In genomic region chr2:127388423-127389164, GRCh38 we compare ENCODE assay signal across 8 cellular contexts. TPM values are rescaled to one million over a fixed set of nuclear protein-coding genes. Genes with fewer than 3 reads are reported as not detected.
DNase-seq lines count a peak whose midpoint lies in the region; TF ChIP-seq lines count a peak whose summit lies in the region.

No MANE protein-coding gene starts in this region.

- H2BK5ac ChIP-seq in neuronal stem cell (ENCODE audit: low read length): no peak overlapping the region

- H3K4me2 ChIP-seq in OCI-LY1 (ENCODE audit: low read length) (peak overlapping the region; percentile 88), neuronal stem cell (ENCODE audit: insufficient read depth, low read length, poor library complexity, severe bottlenecking) (peak overlapping the region; percentile 55)

- H3K4me3 ChIP-seq in GM12864 (ENCODE audit: low read depth, low read length) (peak overlapping the region; percentile 73), HAP-1 (peak overlapping the region; percentile 31), OCI-LY1 (ENCODE audit: low read depth, low read length, poor library complexity, severe bottlenecking) (peak overlapping the region; percentile 65), ectodermal cell (ENCODE audit: insufficient read depth, low read depth, low read length) (peak overlapping the region; percentile 87), neuronal stem cell (ENCODE audit: low read length in 2 of 2) (peak overlapping the region; percentile 61 to 67)

- no peak overlapping the region for H2BK15ac ChIP-seq in neuronal stem cell (ENCODE audit: low read length)

- H3K36me3 ChIP-seq in HAP-1 (replicated peaks) (no peaks in the 10 kb centered on the region), OCI-LY1 (ENCODE audit: insufficient read depth, low read length) (peaks cover 2% of the 10 kb centered on the region; the same call in 1 of the 2 replicates), ectodermal cell (ENCODE audit: control insufficient read depth, insufficient read depth, low read length) (no peaks in the 10 kb centered on the region), neuronal stem cell (replicated peaks in 1 of 2; ENCODE audit: control insufficient read depth in 2 of 2, insufficient read depth in 2 of 2, low read length in 2 of 2) (peaks cover 0 to 6% of the 10 kb centered on the region in 2 donors)

- peak overlapping the region; percentile 85 for H3K9ac ChIP-seq in OCI-LY1 (ENCODE audit: low read length)
- no peak overlapping the region for H3K9ac ChIP-seq in neuronal stem cell (ENCODE audit: low read depth, low read length, poor library complexity)

- H3K27ac ChIP-seq in OCI-LY1 (ENCODE audit: low read depth, low read length, poor library complexity, severe bottlenecking) (peak overlapping the region; percentile 95), ectodermal cell (ENCODE audit: insufficient read depth, low read depth, low read length, poor library complexity, severe bottlenecking) (no peak overlapping the region), neuronal stem cell (replicated peaks; ENCODE audit: low read length) (no peak overlapping the region)

- in situ Hi-C loops in HAP-1 (cut with MboI; ENCODE audit: low sequenced_read_pairs): no loop called here

- no peak overlapping the region for H4K8ac ChIP-seq in neuronal stem cell (ENCODE audit: low read depth, low read length)

- intact Hi-C loops in head of caudate nucleus (cut with DNase I): loop anchor here (10.0 kb wide), 2 partner anchors 136 to 324 kb away; partner anchors contain the start of gene IWS1

- no peak for DNase-seq in GM12864 (ENCODE audit: low read depth)
- DNase-seq in HAP-1 (ENCODE audit: low spot score in 2 of 2): no peak
- no peak for DNase-seq in neuronal stem cell (ENCODE audit: low spot score)
- no peak for DNase-seq in head of caudate nucleus
- DNase-seq in iPS-NIHi7 (ENCODE audit: extremely low spot score): no peak
- DNase-seq in NCI-H146 (lab: John Stamatoyannopoulos, UW): no peak

- H3K9me2 ChIP-seq in OCI-LY1 (ENCODE audit: low read depth, low read length): no peaks in the 10 kb centered on the region

- H3K4me1 ChIP-seq in HAP-1 (peaks cover 11% of the 10 kb centered on the region), OCI-LY1 (ENCODE audit: insufficient read depth, low read length, severe bottlenecking) (peaks cover 48% of the 10 kb centered on the region), ectodermal cell (ENCODE audit: control insufficient read depth, insufficient read depth, low read length) (no peaks in the 10 kb centered on the region), neuronal stem cell (ENCODE audit: control insufficient read depth in 2 of 2, insufficient read depth in 1 of 2, low read depth in 1 of 2, low read length in 2 of 2) (peaks cover 9 to 10% of the 10 kb centered on the region in 2 donors)

- H3K23ac ChIP-seq in neuronal stem cell (ENCODE audit: low read depth, low read length, poor library complexity): no peak overlapping the region

- peaks cover 5% of the 10 kb centered on the region for H3K79me1 ChIP-seq in neuronal stem cell (ENCODE audit: low read depth, low read length)

- H4K91ac ChIP-seq in neuronal stem cell (ENCODE audit: low read depth, low read length, poor library complexity): no peak overlapping the region

- H2BK120ac ChIP-seq in neuronal stem cell (ENCODE audit: low read depth, low read length): no peak overlapping the region

- 55 to 59% methylated on average over 8 of the region's 8 CpGs for WGBS in ectodermal cell, 2 experiments
- WGBS in neuronal stem cell (ENCODE audit: extremely low coverage in 2 of 2, insufficient read length in 2 of 2, insufficient replicate concordance in 1 of 2), 2 donors: 100% methylated on average over 1 of the region's 8 CpGs; no CpG with 5 or more reads in 1 of the 2 donors

- H2BK12ac ChIP-seq in neuronal stem cell (ENCODE audit: low read length): no peak overlapping the region

- no peak overlapping the region for H3K18ac ChIP-seq in neuronal stem cell (ENCODE audit: low read length)

- TF ChIP-seq CTCF in GM12864 (IDR thresholded peaks at IDR 0.05; ENCODE audit: low read depth, low read length, missing control alignments): no peak
- no peak for TF ChIP-seq CTCF in OCI-LY1 (IDR thresholded peaks at IDR 0.05; ENCODE audit: low read length)

- H3K14ac ChIP-seq in neuronal stem cell (ENCODE audit: low read length): no peak overlapping the region

- no peaks in the 10 kb centered on the region for H4K20me1 ChIP-seq in OCI-LY1 (ENCODE audit: insufficient read depth, low read length)

- H3K9me3 ChIP-seq in HAP-1 (no peaks in the 10 kb centered on the region), OCI-LY1 (ENCODE audit: low read length) (no peaks in the 10 kb centered on the region), ectodermal cell (ENCODE audit: control insufficient read depth, low read length) (no peaks in the 10 kb centered on the region), neuronal stem cell (replicated peaks in 1 of 2; ENCODE audit: control insufficient read depth in 2 of 2, insufficient read depth in 1 of 2, low read depth in 1 of 2, low read length in 2 of 2) (no peaks in the 10 kb centered on the region)

- H3K4ac ChIP-seq in neuronal stem cell (ENCODE audit: low read length): no peak overlapping the region

- H2AFZ ChIP-seq in OCI-LY1 (ENCODE audit: low read length) (no peak overlapping the region), neuronal stem cell (ENCODE audit: low read length) (peak overlapping the region; percentile 97)

- peaks cover 28% of the 10 kb centered on the region for H3K79me2 ChIP-seq in OCI-LY1 (ENCODE audit: insufficient read depth, low read length)

- no peak overlapping the region for H2AK5ac ChIP-seq in neuronal stem cell (ENCODE audit: low read depth, low read length)

- no peaks in the 10 kb centered on the region; the same call in 1 of the 2 replicates for H3F3A ChIP-seq in OCI-LY1 (ENCODE audit: insufficient read depth, low read length)

- H3K27me3 ChIP-seq in HAP-1 (ENCODE audit: low read depth) (no peaks in the 10 kb centered on the region), OCI-LY1 (ENCODE audit: insufficient read depth, low read length) (no peaks in the 10 kb centered on the region), ectodermal cell (ENCODE audit: control insufficient read depth, insufficient read depth, low read length, poor library complexity, severe bottlenecking) (peaks cover 7% of the 10 kb centered on the region), neuronal stem cell (ENCODE audit: control insufficient read depth in 3 of 3, insufficient read depth in 3 of 3, low read depth in 1 of 3, low read length in 3 of 3) (peaks cover 0 to 4% (median 0%) of the 10 kb centered on the region in 3 experiments)

RNA-seq across cellular contexts. Expression of gene MAP3K2, which starts 0.8 kb away (rescaled TPM):
- 17.3 TPM for polyA plus RNA-seq in ectodermal cell (2013, experiment 1 of 4)
- polyA plus RNA-seq in ectodermal cell (2013, experiment 2 of 4): 15.5 TPM
- 11.9 TPM for polyA plus RNA-seq in ectodermal cell (2013, experiment 3 of 4)
- 13.3 TPM for polyA plus RNA-seq in ectodermal cell (2013, experiment 4 of 4)
- 9.5 TPM for polyA plus RNA-seq in neuronal stem cell (2013, experiment 1 of 2)
- 10.4 TPM for polyA plus RNA-seq in neuronal stem cell (2013, experiment 2 of 2)

RNA-seq across cellular contexts. Expression of gene PROC, which starts 29.6 kb away (rescaled TPM):
- 3.1 TPM for polyA plus RNA-seq in ectodermal cell (2013, experiment 1 of 4)
- 1.5 TPM for polyA plus RNA-seq in ectodermal cell (2013, experiment 2 of 4)
- 3.7 TPM for polyA plus RNA-seq in ectodermal cell (2013, experiment 3 of 4)
- polyA plus RNA-seq in ectodermal cell (2013, experiment 4 of 4): 3.1 TPM
- 0.07 TPM for polyA plus RNA-seq in neuronal stem cell (2013, experiment 1 of 2)
- polyA plus RNA-seq in neuronal stem cell (2013, experiment 2 of 2): 0.07 TPM

Comparison
In these comparisons a context has a peak if more than half of its experiments do, and no peak if none do; other contexts are left out.
1. H3K4me3 ChIP-seq: peak in every context shown above with its lines; median percentile 87 in ectodermal cell; 73 in GM12864; 65 in OCI-LY1; 64 in neuronal stem cell; 31 in HAP-1.